ENCODE assay signal across 8 cellular contexts in genomic region chr12:109927622-109928021, GRCh38. TPM values are rescaled to one million over a fixed set of nuclear protein-coding genes. Genes with fewer than 3 reads are reported as not detected.
DNase-seq lines count a peak whose midpoint lies in the region; ATAC-seq lines count a peak whose summit lies in the region.

No MANE protein-coding gene starts in this region.

- peaks cover 9% of the 10 kb centered on the region for H3K36me3 Mint-ChIP-seq in activated naive CD8-positive, alpha-beta T cell treated with anti-CD3 and anti-CD28 coated beads, Interleukin-2, amount 10 ng/mL, durations not matched to agents 7 days and 5 days
- H3K36me3 Mint-ChIP-seq in stimulated activated memory B cell treated with anti-CD40 and anti-IgM and Interleukin-4, amounts not matched to agents 10 μg/mL and 1 μg/mL and 100 μg/mL, for 72 hours: peaks cover 27% of the 10 kb centered on the region

- DNase-seq in AG08395 (ENCODE audit: low spot score) (peak; percentile 78), GM19238 (ENCODE audit: insufficient read length, low spot score) (peak; percentile 25), RPMI8226 (peak; percentile 51), islet precursor cell (peak; percentile 79)
- no peak for DNase-seq in activated naive CD8-positive, alpha-beta T cell treated with anti-CD3 and anti-CD28 coated beads, Interleukin-2, amount 10 ng/mL, durations not matched to agents 7 days and 5 days
- peak in 1 of 2 donors; percentile 22 for DNase-seq in stimulated activated naive CD8-positive, alpha-beta T cell treated with anti-CD3 and anti-CD28 coated beads, Interleukin-15, amount 100 ng/mL, for 72 hours

- no peaks in the 10 kb centered on the region for H3K27me3 Mint-ChIP-seq in activated naive CD8-positive, alpha-beta T cell treated with anti-CD3 and anti-CD28 coated beads, Interleukin-2, amount 10 ng/mL, durations not matched to agents 7 days and 5 days
- H3K27me3 Mint-ChIP-seq in stimulated activated naive CD8-positive, alpha-beta T cell treated with anti-CD3 and anti-CD28 coated beads, Interleukin-15, amount 100 ng/mL, for 72 hours: no peaks in the 10 kb centered on the region
- H3K27me3 Mint-ChIP-seq in stimulated activated memory B cell treated with anti-CD40 and anti-IgM and Interleukin-4, amounts not matched to agents 10 μg/mL and 1 μg/mL and 100 μg/mL, for 72 hours: no peaks in the 10 kb centered on the region

- H3K4me3 Mint-ChIP-seq in activated naive CD8-positive, alpha-beta T cell treated with anti-CD3 and anti-CD28 coated beads, Interleukin-2, amount 10 ng/mL, durations not matched to agents 7 days and 5 days: no peak overlapping the region
- no peak overlapping the region for H3K4me3 Mint-ChIP-seq in stimulated activated naive CD8-positive, alpha-beta T cell treated with anti-CD3 and anti-CD28 coated beads, Interleukin-15, amount 100 ng/mL, for 72 hours
- H3K4me3 Mint-ChIP-seq in stimulated activated memory B cell treated with anti-CD40 and anti-IgM and Interleukin-4, amounts not matched to agents 10 μg/mL and 1 μg/mL and 100 μg/mL, for 72 hours: no peak overlapping the region

- peaks cover 4% of the 10 kb centered on the region for H3K4me1 Mint-ChIP-seq in activated naive CD8-positive, alpha-beta T cell treated with anti-CD3 and anti-CD28 coated beads, Interleukin-2, amount 10 ng/mL, durations not matched to agents 7 days and 5 days
- H3K4me1 Mint-ChIP-seq in stimulated activated naive CD8-positive, alpha-beta T cell treated with anti-CD3 and anti-CD28 coated beads, Interleukin-15, amount 100 ng/mL, for 72 hours: no peaks in the 10 kb centered on the region
- H3K4me1 Mint-ChIP-seq in stimulated activated memory B cell treated with anti-CD40 and anti-IgM and Interleukin-4, amounts not matched to agents 10 μg/mL and 1 μg/mL and 100 μg/mL, for 72 hours: peaks cover 21% of the 10 kb centered on the region

- H3K9me3 Mint-ChIP-seq in activated naive CD8-positive, alpha-beta T cell treated with anti-CD3 and anti-CD28 coated beads, Interleukin-2, amount 10 ng/mL, durations not matched to agents 7 days and 5 days: no peaks in the 10 kb centered on the region
- no peaks in the 10 kb centered on the region for H3K9me3 Mint-ChIP-seq in stimulated activated naive CD8-positive, alpha-beta T cell treated with anti-CD3 and anti-CD28 coated beads, Interleukin-15, amount 100 ng/mL, for 72 hours
- H3K9me3 Mint-ChIP-seq in stimulated activated memory B cell treated with anti-CD40 and anti-IgM and Interleukin-4, amounts not matched to agents 10 μg/mL and 1 μg/mL and 100 μg/mL, for 72 hours: no peaks in the 10 kb centered on the region

- POLR2A ChIA-PET in activated naive CD8-positive, alpha-beta T cell treated with anti-CD3 and anti-CD28 coated beads, Interleukin-2, amount 10 ng/mL, durations not matched to agents 7 days and 5 days (lab: Charles Lee): interaction anchor here (0.7 kb wide), 1 partner anchor 343 kb away, joined by 6 read pairs; no protein-coding TSS in a partner anchor

- ATAC-seq in activated naive CD8-positive, alpha-beta T cell treated with anti-CD3 and anti-CD28 coated beads, Interleukin-2, amount 10 ng/mL, durations not matched to agents 7 days and 5 days (ENCODE audit: low read depth): peak; percentile 65
- peak; percentile 63 for ATAC-seq in stimulated activated naive CD8-positive, alpha-beta T cell treated with anti-CD3 and anti-CD28 coated beads, Interleukin-15, amount 100 ng/mL, for 72 hours
- no peak for ATAC-seq in GM18498 (IDR thresholded peaks at IDR 0.05; ENCODE audit: unreplicated experiment)
- no peak for ATAC-seq in stimulated activated memory B cell treated with anti-CD40 and anti-IgM and Interleukin-4, amounts not matched to agents 10 μg/mL and 1 μg/mL and 100 μg/mL, for 72 hours

- H3K27ac Mint-ChIP-seq in activated naive CD8-positive, alpha-beta T cell treated with anti-CD3 and anti-CD28 coated beads, Interleukin-2, amount 10 ng/mL, durations not matched to agents 7 days and 5 days: peak overlapping the region; percentile 54
- peak overlapping the region in 1 of 2 donors; percentile 38 for H3K27ac Mint-ChIP-seq in stimulated activated naive CD8-positive, alpha-beta T cell treated with anti-CD3 and anti-CD28 coated beads, Interleukin-15, amount 100 ng/mL, for 72 hours
- H3K27ac Mint-ChIP-seq in stimulated activated memory B cell treated with anti-CD40 and anti-IgM and Interleukin-4, amounts not matched to agents 10 μg/mL and 1 μg/mL and 100 μg/mL, for 72 hours: no peak overlapping the region

RNA-seq across cellular contexts. Expression of gene TCHP, which starts 27.5 kb away (rescaled TPM):
- 10 to 100 TPM; 34.4 to 37.2 TPM for total RNA-seq in activated naive CD8-positive, alpha-beta T cell treated with anti-CD3 and anti-CD28 coated beads, Interleukin-2, amount 10 ng/mL, durations not matched to agents 7 days and 5 days

RNA-seq across cellular contexts. Expression of gene GLTP, which starts 47.3 kb away (rescaled TPM):
- total RNA-seq in activated naive CD8-positive, alpha-beta T cell treated with anti-CD3 and anti-CD28 coated beads, Interleukin-2, amount 10 ng/mL, durations not matched to agents 7 days and 5 days: 10 to 100 TPM; 18.3 to 20.2 TPM

Comparison
In these comparisons a context has a peak if more than half of its experiments do, and no peak if none do; other contexts are left out.
1. ATAC-seq: peak in activated naive CD8-positive, alpha-beta T cell treated with anti-CD3 and anti-CD28 coated beads, Interleukin-2, amount 10 ng/mL, durations not matched to agents 7 days and 5 days (single experiment) and stimulated activated naive CD8-positive, alpha-beta T cell treated with anti-CD3 and anti-CD28 coated beads, Interleukin-15, amount 100 ng/mL, for 72 hours (single experiment); none in GM18498 (single experiment) and stimulated activated memory B cell treated with anti-CD40 and anti-IgM and Interleukin-4, amounts not matched to agents 10 μg/mL and 1 μg/mL and 100 μg/mL, for 72 hours (single experiment).